In genomic region chr11:131658952-131659351, GRCh38 we compare ENCODE assay signal across 11 cellular contexts.
DNase-seq lines count a peak whose midpoint lies in the region; ATAC-seq lines count a peak whose summit lies in the region.
"Had no signal": no experiment of that assay in that cellular context is flagged by ENCODE, and none has a peak within 500 bp of the region (broad histone marks: within the 10 kb centered on the region; RNA-seq: fewer than 3 reads in every experiment).

No MANE protein-coding gene starts in this region.

- ATAC-seq in HG02973 (IDR thresholded peaks at IDR 0.05; ENCODE audit: unreplicated experiment) = peak; percentile 60
- no peak for ATAC-seq in HG02642 (IDR thresholded peaks at IDR 0.05; ENCODE audit: poor library complexity, unreplicated experiment)
- ATAC-seq in activated CD4-positive, CD25-positive, alpha-beta regulatory T cell treated with anti-CD3 and anti-CD28 coated beads, Interleukin-2, amount 50 U/mL, for 24 hours = no peak

- DNase-seq in SKM-1 treated with dmso at 0.1 percent for 144 hours (lab: John Stamatoyannopoulos, UW; ENCODE audit: unreplicated experiment) (peak; percentile 48), SKM-1 (lab: John Stamatoyannopoulos, UW; ENCODE audit: unreplicated experiment) (no peak), MV-4-11 (lab: John Stamatoyannopoulos, UW) (peak; percentile 94), NCI-H1048 (lab: John Stamatoyannopoulos, UW) (no peak)
- no peak for DNase-seq in stimulated activated CD4-positive, alpha-beta T cell treated with anti-CD3 and anti-CD28 coated beads, Interleukin-1b, Interleukin-23, amount 100 ng/mL, for 48 hours
- DNase-seq: 8988T, DMS53, NCI-H2081 had no signal

Comparison
In these comparisons a context has a peak if more than half of its experiments do, and no peak if none do; other contexts are left out.
1. DNase-seq: peak in SKM-1 treated with dmso at 0.1 percent for 144 hours (single experiment) and MV-4-11 (single experiment); none in SKM-1 (single experiment), NCI-H1048 (single experiment) and stimulated activated CD4-positive, alpha-beta T cell treated with anti-CD3 and anti-CD28 coated beads, Interleukin-1b, Interleukin-23, amount 100 ng/mL, for 48 hours (single experiment).